Comparison of ENCODE assay signal across 11 cellular contexts in genomic region chr5:141713616-141714309, GRCh38. TPM values are rescaled to one million over a fixed set of nuclear protein-coding genes. Genes with fewer than 3 reads are reported as not detected.
DNase-seq lines count a peak whose midpoint lies in the region; FAIRE-seq and TF ChIP-seq lines count a peak whose summit lies in the region.
"Had no signal": no experiment of that assay in that cellular context is flagged by ENCODE, and none has a peak within 500 bp of the region (broad histone marks: within the 10 kb centered on the region; RNA-seq: fewer than 3 reads in every experiment).

No MANE protein-coding gene starts in this region.

- dilution Hi-C loops in endothelial cell of umbilical vein (cut with MboI; ENCODE audit: extremely low pct_ligation_motif_present, low sequenced_read_pairs) = no loop called here

- POLR2A ChIA-PET in endothelial cell of umbilical vein (lab: Charles Lee) = interaction anchor here (0.6 kb wide), 1 partner anchor 1644 kb away, joined by 5 read pairs; no protein-coding TSS in a partner anchor

- no peaks in the 10 kb centered on the region for H3K9me3 ChIP-seq in endothelial cell of umbilical vein (replicated peaks; ENCODE audit: control insufficient read depth, insufficient read depth, low read length)

- peaks cover 2 to 6% of the 10 kb centered on the region in 2 experiments for H3K27me3 ChIP-seq in endothelial cell of umbilical vein (ENCODE audit: control insufficient read depth in 2 of 2, insufficient read depth in 2 of 2, low read length in 2 of 2)

- H3K4me3 ChIP-seq in endothelial cell of umbilical vein (replicated peaks in 1 of 3; ENCODE audit: insufficient read depth in 1 of 3, low read depth in 1 of 3, low read length in 3 of 3) = no peak overlapping the region

- CTCF ChIA-PET in endothelial cell of umbilical vein (lab: Charles Lee) = interaction anchor here (1.0 to 1.6 kb wide), 8 partner anchors 11 to 247 kb away, joined by 3 to 6 read pairs (median 3); partner anchors contain the start of gene PCDH1

- no peak for TF ChIP-seq POLR2A in endothelial cell of umbilical vein (IDR thresholded peaks at IDR 0.05; ENCODE audit: low read depth, low read length)

- H3K79me2 ChIP-seq in endothelial cell of umbilical vein (ENCODE audit: control insufficient read depth, insufficient read depth, low read length) = no peaks in the 10 kb centered on the region

- no peaks in the 10 kb centered on the region for H3K9me1 ChIP-seq in endothelial cell of umbilical vein (replicated peaks; ENCODE audit: control insufficient read depth, extremely low read depth, insufficient read depth, low read length)

- peaks cover 9% of the 10 kb centered on the region for H3K4me1 ChIP-seq in endothelial cell of umbilical vein (ENCODE audit: control insufficient read depth, extremely low read depth, insufficient read depth, low read length)

- intact Hi-C loops in endothelial cell of umbilical vein (cut with micrococcal nuclease) = no loop called here

- FAIRE-seq in endothelial cell of umbilical vein (lab: Jason Lieb, UNC) = peak; percentile 78

- H3K9ac ChIP-seq in endothelial cell of umbilical vein (replicated peaks; ENCODE audit: extremely low read depth, insufficient read depth, low read length) = no peak overlapping the region

- H3K36me3 ChIP-seq in endothelial cell of umbilical vein (ENCODE audit: control insufficient read depth in 2 of 2, extremely low read depth in 1 of 2, insufficient read depth in 2 of 2, low read length in 2 of 2) = no peaks in the 10 kb centered on the region

- H3K27ac ChIP-seq in endothelial cell of umbilical vein (ENCODE audit: insufficient read depth, low read depth, low read length) = no peak overlapping the region

- H3K4me2 ChIP-seq in endothelial cell of umbilical vein (ENCODE audit: insufficient read depth, low read length) = peak overlapping the region; percentile 59

- H2AFZ ChIP-seq in endothelial cell of umbilical vein (ENCODE audit: low read depth, low read length) = peak overlapping the region; percentile 44

- DNase-seq in ELF-1 (ENCODE audit: low read depth, low spot score) (peak; percentile 67), NCI-H226 (peak; percentile 79), endothelial cell of umbilical vein (ENCODE audit: low read depth, low spot score) (peak; percentile 13), lung microvascular endothelial cell (ENCODE audit: low read depth in 2 of 2) (peak; percentile 23 to 27), NCI-H748 (lab: John Stamatoyannopoulos, UW; ENCODE audit: unreplicated experiment) (no peak), NCI-H1105 treated with DMSO at 0.1 percent for 48 hours (lab: John Stamatoyannopoulos, UW) (no peak), occipital lobe (lab: John Stamatoyannopoulos, UW) (no peak), 8988T (no peak)
- DNase-seq: activated B cell treated with CpG ODN at 0.5 μM for 24 hours, C1 segment of cervical spinal cord, GDM1 had no signal

- TF ChIP-seq CTCF in endothelial cell of umbilical vein (IDR thresholded peaks at IDR 0.05; ENCODE audit: extremely low read depth in 1 of 2, insufficient read depth in 1 of 2, low read depth in 1 of 2, low read length in 2 of 2) = no peak

- no TSS peak for BruUV-seq in endothelial cell of umbilical vein (replicated peaks; lab: Mats Ljungman, UMichigan)

- H4K20me1 ChIP-seq in endothelial cell of umbilical vein (replicated peaks; ENCODE audit: control insufficient read depth, extremely low read depth, insufficient read depth, low read length) = no peaks in the 10 kb centered on the region

TF ChIP-seq in endothelial cell of umbilical vein, 7 proteins besides CTCF, POLR2A, EP300 and RAD21:
- TF ChIP-seq GATA2 (IDR thresholded peaks at IDR 0.05; ENCODE audit: insufficient read depth, insufficient read length, low read depth, low read length) (peak; percentile 86), EZH2 (IDR thresholded peaks at IDR 0.05; ENCODE audit: borderline replicate concordance, low read depth, low read length, severe bottlenecking) (no peak), JUN (IDR thresholded peaks at IDR 0.05; ENCODE audit: borderline replicate concordance, insufficient read depth, insufficient read length, low read depth) (no peak), FOS (IDR thresholded peaks at IDR 0.05; ENCODE audit: borderline replicate concordance, insufficient read depth, low read length) (no peak), MYC (IDR thresholded peaks at IDR 0.05; ENCODE audit: low read depth, low read length) (no peak), POLR2AphosphoS5 (IDR thresholded peaks at IDR 0.05; ENCODE audit: insufficient read depth, low read depth, low read length) (no peak)
- TF ChIP-seq, protein P1, sequence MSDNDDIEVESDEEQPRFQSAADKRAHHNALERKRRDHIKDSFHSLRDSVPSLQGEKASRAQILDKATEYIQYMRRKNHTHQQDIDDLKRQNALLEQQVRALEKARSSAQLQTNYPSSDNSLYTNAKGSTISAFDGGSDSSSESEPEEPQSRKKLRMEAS (IDR thresholded peaks at IDR 0.05; ENCODE audit: insufficient read depth, insufficient read length) = peak; percentile 33

RNA-seq across cellular contexts. Expression of gene ARAP3, which starts 31.7 kb away (rescaled TPM):
- total RNA-seq in endothelial cell of umbilical vein (136 and 142 TPM in 2 replicates), lung microvascular endothelial cell (22.4 and 30.8 TPM in 2 replicates), occipital lobe (3.3 TPM)
- 60.6 and 62.1 TPM in 2 replicates for polyA plus RNA-seq in endothelial cell of umbilical vein
- polyA plus RNA-seq in endothelial cell of umbilical vein (2011; cell fraction: cytosol; rRNA removed) = 58.7 and 63.2 TPM in 2 replicates
- 270 and 334 TPM in 2 replicates for polyA plus RNA-seq in endothelial cell of umbilical vein (2011; cell fraction: nucleus; rRNA removed)
- polyA plus RNA-seq in endothelial cell of umbilical vein (2012) = 91.3 and 94.0 TPM in 2 replicates
- 100 and 107 TPM in 2 replicates for polyA minus RNA-seq in endothelial cell of umbilical vein
- polyA minus RNA-seq in endothelial cell of umbilical vein (2011; cell fraction: cytosol; rRNA and poly(A)+ RNA removed) = 3.4 TPM
- 105 and 115 TPM in 2 replicates for polyA minus RNA-seq in endothelial cell of umbilical vein (2011; cell fraction: nucleus; rRNA and poly(A)+ RNA removed)

Comparison
In these comparisons a context has a peak if more than half of its experiments do, and no peak if none do; other contexts are left out.
1. DNase-seq: peak in ELF-1 (single experiment), NCI-H226 (single experiment), endothelial cell of umbilical vein (single experiment) and lung microvascular endothelial cell (2 of 2); none in NCI-H748 (single experiment), NCI-H1105 treated with DMSO at 0.1 percent for 48 hours (single experiment), occipital lobe (single experiment) and 8988T (single experiment).